1 cellular context compared by ENCODE assay signal in the genomic region with DNA sequence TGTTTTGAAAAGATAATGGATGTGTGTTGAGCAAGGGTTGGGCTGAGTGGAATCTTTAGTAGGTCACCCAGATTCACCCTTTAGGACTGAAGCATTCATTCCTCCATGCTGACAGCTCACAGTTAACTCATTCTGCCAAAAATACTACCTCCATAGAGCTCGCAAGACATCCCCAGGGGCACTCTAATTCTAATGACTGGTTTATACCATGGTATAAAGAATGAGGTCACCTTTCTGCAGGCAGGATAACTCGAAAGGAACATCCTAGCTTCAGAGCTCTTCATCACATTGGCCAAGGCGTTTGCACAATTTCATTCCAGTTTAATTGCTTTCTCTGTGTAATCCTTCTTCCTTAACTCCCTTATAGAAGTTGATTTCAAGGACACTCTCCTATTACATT.
TF ChIP-seq lines count a peak whose summit lies in the region.

No MANE protein-coding gene starts in this region.

TF ChIP-seq in WTC11, 78 proteins besides CTCF, POLR2A, EP300 and RAD21 (continued from another document):
- no peak for TF ChIP-seq FOXP4 (CRISPR knock-in tag; IDR thresholded peaks at IDR 0.05)
- TF ChIP-seq, protein P1, sequence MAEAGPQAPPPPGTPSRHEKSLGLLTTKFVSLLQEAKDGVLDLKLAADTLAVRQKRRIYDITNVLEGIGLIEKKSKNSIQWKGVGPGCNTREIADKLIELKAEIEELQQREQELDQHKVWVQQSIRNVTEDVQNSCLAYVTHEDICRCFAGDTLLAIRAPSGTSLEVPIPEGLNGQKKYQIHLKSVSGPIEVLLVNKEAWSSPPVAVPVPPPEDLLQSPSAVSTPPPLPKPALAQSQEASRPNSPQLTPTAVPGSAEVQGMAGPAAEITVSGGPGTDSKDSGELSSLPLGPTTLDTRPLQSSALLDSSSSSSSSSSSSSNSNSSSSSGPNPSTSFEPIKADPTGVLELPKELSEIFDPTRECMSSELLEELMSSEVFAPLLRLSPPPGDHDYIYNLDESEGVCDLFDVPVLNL (CRISPR knock-in tag; IDR thresholded peaks at IDR 0.05; ENCODE audit: borderline replicate concordance, low read depth), result no peak
- TF ChIP-seq NFATC4 (CRISPR knock-in tag; IDR thresholded peaks at IDR 0.05), result no peak
- no peak for TF ChIP-seq SOX15 (CRISPR knock-in tag; IDR thresholded peaks at IDR 0.05)
- TF ChIP-seq, protein P2, sequence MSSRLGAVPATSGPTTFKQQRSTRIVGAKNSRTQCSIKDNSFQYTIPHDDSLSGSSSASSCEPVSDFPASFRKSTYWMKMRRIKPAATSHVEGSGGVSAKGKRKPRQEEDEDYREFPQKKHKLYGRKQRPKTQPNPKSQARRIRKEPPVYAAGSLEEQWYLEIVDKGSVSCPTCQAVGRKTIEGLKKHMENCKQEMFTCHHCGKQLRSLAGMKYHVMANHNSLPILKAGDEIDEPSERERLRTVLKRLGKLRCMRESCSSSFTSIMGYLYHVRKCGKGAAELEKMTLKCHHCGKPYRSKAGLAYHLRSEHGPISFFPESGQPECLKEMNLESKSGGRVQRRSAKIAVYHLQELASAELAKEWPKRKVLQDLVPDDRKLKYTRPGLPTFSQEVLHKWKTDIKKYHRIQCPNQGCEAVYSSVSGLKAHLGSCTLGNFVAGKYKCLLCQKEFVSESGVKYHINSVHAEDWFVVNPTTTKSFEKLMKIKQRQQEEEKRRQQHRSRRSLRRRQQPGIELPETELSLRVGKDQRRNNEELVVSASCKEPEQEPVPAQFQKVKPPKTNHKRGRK (CRISPR knock-in tag; IDR thresholded peaks at IDR 0.05; ENCODE audit: borderline replicate concordance), result no peak
- no peak for TF ChIP-seq ZBTB21 (CRISPR knock-in tag; IDR thresholded peaks at IDR 0.05; ENCODE audit: borderline replicate concordance)
